In genomic region chrX:10095698-10096432, GRCh38 we compare ENCODE assay signal across 26 cellular contexts.
DNase-seq lines count a peak whose midpoint lies in the region; ATAC-seq and TF ChIP-seq lines count a peak whose summit lies in the region.
"Had no signal": no experiment of that assay in that cellular context is flagged by ENCODE, and none has a peak within 500 bp of the region (broad histone marks: within the 10 kb centered on the region; RNA-seq: fewer than 3 reads in every experiment).

No MANE protein-coding gene starts in this region.

- CTCF ChIA-PET in activated CD4-positive, alpha-beta T cell treated with anti-CD3 and anti-CD28 coated beads for 36 hours (lab: Charles Lee) = interaction anchor here (0.6 to 6.1 kb wide), 7 partner anchors 10 to 99 kb away, joined by 3 to 26 read pairs (median 4); no protein-coding TSS in a partner anchor
- CTCF ChIA-PET in activated B cell treated with CpG ODN at 0.5 μM for 24 hours (lab: Charles Lee) = interaction anchor here (1.3 to 2.0 kb wide), 3 partner anchors 15 to 24 kb away, joined by 3 to 7 read pairs (median 5); no protein-coding TSS in a partner anchor

- peaks cover 49% of the 10 kb centered on the region for H3K4me1 Mint-ChIP-seq in activated CD4-positive, alpha-beta T cell treated with anti-CD3 and anti-CD28 coated beads for 36 hours
- H3K4me1 Mint-ChIP-seq in activated B cell treated with CpG ODN at 0.5 μM for 24 hours (peaks cover 42% of the 10 kb centered on the region), endothelial cell (ENCODE audit: unreplicated experiment) (no peaks in the 10 kb centered on the region)
- H3K4me1 Mint-ChIP-seq: nephron had no signal

- H3K36me3 Mint-ChIP-seq in activated CD4-positive, alpha-beta T cell treated with anti-CD3 and anti-CD28 coated beads for 36 hours (ENCODE audit: low read depth) = peaks cover 14% of the 10 kb centered on the region
- H3K36me3 Mint-ChIP-seq in activated B cell treated with CpG ODN at 0.5 μM for 24 hours (ENCODE audit: low read depth) (peaks cover 53% of the 10 kb centered on the region), endothelial cell (ENCODE audit: low read depth, unreplicated experiment) (peaks cover 38% of the 10 kb centered on the region)

- no peak overlapping the region for H3K4me3 Mint-ChIP-seq in activated CD4-positive, alpha-beta T cell treated with anti-CD3 and anti-CD28 coated beads for 36 hours
- H3K4me3 Mint-ChIP-seq in activated B cell treated with CpG ODN at 0.5 μM for 24 hours (no peak overlapping the region), endothelial cell (ENCODE audit: unreplicated experiment) (peak overlapping the region; percentile 25)
- H3K4me3 Mint-ChIP-seq: nephron, type B pancreatic cell had no signal

- peaks cover 0 to 5% (median 0%) of the 10 kb centered on the region in 11 experiments; a peak in 2 of 22 replicates for H3K9me3 ChIP-seq in BLaER1 treated with 17β-estradiol and CSF1 and Interleukin-3, amounts not matched to agents 10 nM and 100 nM (replicated peaks in 1 of 11)
- H3K9me3 ChIP-seq in uterus = no peaks in the 10 kb centered on the region
- H3K9me3 ChIP-seq: BE2C, heart left ventricle, pancreas, SJCRH30 had no signal

- H3K4me1 ChIP-seq in BLaER1 treated with 17β-estradiol and CSF1 and Interleukin-3, amounts not matched to agents 10 nM and 100 nM = peaks cover 39 to 52% (median 48%) of the 10 kb centered on the region in 10 experiments
- H3K4me1 ChIP-seq in uterus = no peaks in the 10 kb centered on the region
- H3K4me1 ChIP-seq: BE2C, pancreas, SJCRH30 had no signal

- H3K27me3 ChIP-seq in BLaER1 treated with 17β-estradiol and CSF1 and Interleukin-3, amounts not matched to agents 10 nM and 100 nM = no peaks in the 10 kb centered on the region
- no peaks in the 10 kb centered on the region for H3K27me3 ChIP-seq in uterus
- H3K27me3 ChIP-seq: BE2C, heart left ventricle, pancreas, SJCRH30 had no signal

- POLR2A ChIA-PET in activated CD4-positive, alpha-beta T cell treated with anti-CD3 and anti-CD28 coated beads for 36 hours (lab: Charles Lee) = no interaction called here
- POLR2A ChIA-PET in activated B cell treated with CpG ODN at 0.5 μM for 24 hours (lab: Charles Lee) = interaction anchor here (0.9 to 8.8 kb wide), 3 partner anchors 12 to 80 kb away, joined by 3 to 229 read pairs (median 53); no protein-coding TSS in a partner anchor

- no peaks in the 10 kb centered on the region for H3K27me3 Mint-ChIP-seq in activated CD4-positive, alpha-beta T cell treated with anti-CD3 and anti-CD28 coated beads for 36 hours
- H3K27me3 Mint-ChIP-seq in activated B cell treated with CpG ODN at 0.5 μM for 24 hours (no peaks in the 10 kb centered on the region), endothelial cell (ENCODE audit: unreplicated experiment) (peaks cover 3% of the 10 kb centered on the region)
- H3K27me3 Mint-ChIP-seq: type B pancreatic cell had no signal

- no peak for TF ChIP-seq POLR2A in uterus (IDR thresholded peaks at IDR 0.05)

- peak overlapping the region in 6 of 11 experiments; percentile 4 to 86 (median 5); a peak in 5 of 22 replicates for H3K4me2 ChIP-seq in BLaER1 treated with 17β-estradiol and CSF1 and Interleukin-3, amounts not matched to agents 10 nM and 100 nM

- no peaks in the 10 kb centered on the region for H3K9me3 Mint-ChIP-seq in activated CD4-positive, alpha-beta T cell treated with anti-CD3 and anti-CD28 coated beads for 36 hours (ENCODE audit: low read depth)
- H3K9me3 Mint-ChIP-seq in activated B cell treated with CpG ODN at 0.5 μM for 24 hours (peaks cover 5% of the 10 kb centered on the region), endothelial cell (ENCODE audit: unreplicated experiment) (no peaks in the 10 kb centered on the region)

- TF ChIP-seq CTCF in activated B cell treated with CpG ODN at 0.5 μM for 24 hours (IDR thresholded peaks at IDR 0.05) (no peak), endothelial cell (IDR thresholded peaks at IDR 0.05; ENCODE audit: unreplicated experiment) (no peak), uterus (IDR thresholded peaks at IDR 0.05) (no peak)

- no peak overlapping the region for H3K9ac ChIP-seq in BLaER1 treated with 17β-estradiol and CSF1 and Interleukin-3, amounts not matched to agents 10 nM and 100 nM

- H3K4me3 ChIP-seq in BLaER1 treated with 17β-estradiol and CSF1 and Interleukin-3, amounts not matched to agents 10 nM and 100 nM = no peak overlapping the region
- no peak overlapping the region for H3K4me3 ChIP-seq in uterus
- H3K4me3 ChIP-seq: heart left ventricle, pancreas, SJCRH30 had no signal

- H3K27ac ChIP-seq in BLaER1 treated with 17β-estradiol and CSF1 and Interleukin-3, amounts not matched to agents 10 nM and 100 nM = no peak overlapping the region
- H3K27ac ChIP-seq in uterus = no peak overlapping the region
- H3K27ac ChIP-seq: epithelial cell of prostate, heart left ventricle, pancreas, SJCRH30, VCaP had no signal

- peak; percentile 33 for DNase-seq in activated CD4-positive, alpha-beta T cell treated with anti-CD3 and anti-CD28 coated beads for 36 hours
- DNase-seq in activated CD4-positive, alpha-beta T cell treated with anti-CD3 and anti-CD28 coated beads for 1 hour = no peak
- no peak for DNase-seq in activated B cell treated with CpG ODN at 0.5 μM for 24 hours
- DNase-seq in endothelial cell (ENCODE audit: low spot score) = no peak
- no peak for DNase-seq in GOT3 (lab: John Stamatoyannopoulos, UW)
- DNase-seq in uterus = no peak
- DNase-seq: activated gamma-delta T cell; BE2C; heart left ventricle; MM.1S; NCI-H1436; NCI-H2107; NK-92 treated with Interleukin-12 subunit alpha and Interleukin-12 subunit beta, amount 100 ng/mL, for 24 hours; pancreas; right cardiac atrium; SJCRH30; stimulated activated CD4-positive, alpha-beta T cell treated with anti-CD3 and anti-CD28 coated beads, Interleukin-4, amount 100 ng/mL, for 24 hours had no signal

- peak; percentile 68 for ATAC-seq in activated CD4-positive, alpha-beta T cell treated with anti-CD3 and anti-CD28 coated beads for 36 hours
- no peak for ATAC-seq in activated B cell treated with CpG ODN at 0.5 μM for 24 hours (ENCODE audit: low read depth)
- ATAC-seq in GM18511 (IDR thresholded peaks at IDR 0.05; ENCODE audit: unreplicated experiment) = no peak
- ATAC-seq: HCT116, heart left ventricle, left lobe of liver, Panc1, pancreas, right cardiac atrium had no signal

- H4K20me1 ChIP-seq in BLaER1 treated with 17β-estradiol and CSF1 and Interleukin-3, amounts not matched to agents 10 nM and 100 nM = no peaks in the 10 kb centered on the region

- H3K27ac Mint-ChIP-seq in activated CD4-positive, alpha-beta T cell treated with anti-CD3 and anti-CD28 coated beads for 36 hours = peak overlapping the region; percentile 67
- H3K27ac Mint-ChIP-seq in activated B cell treated with CpG ODN at 0.5 μM for 24 hours (peak overlapping the region; percentile 53), endothelial cell (ENCODE audit: unreplicated experiment) (no peak overlapping the region)
- H3K27ac Mint-ChIP-seq: nephron, type B pancreatic cell had no signal

- intact Hi-C loops in activated CD4-positive, alpha-beta T cell treated with anti-CD3 and anti-CD28 coated beads for 36 hours (cut with DNase I, micrococcal nuclease) = loop anchor here (5.0 to 10.0 kb wide), 4 partner anchors 79 to 1016 kb away; partner anchors contain the start of gene HCCS (in 1 of the 2)
- intact Hi-C loops in activated B cell treated with CpG ODN at 0.5 μM for 24 hours (cut with micrococcal nuclease) (no loop called here), uterus (cut with DNase I; ENCODE audit: low total_unique reads) (no loop called here)

- H3K36me3 ChIP-seq in BLaER1 treated with 17β-estradiol and CSF1 and Interleukin-3, amounts not matched to agents 10 nM and 100 nM = peaks cover 4 to 53% (median 25%) of the 10 kb centered on the region in 11 experiments; a peak in 19 of 22 replicates
- H3K36me3 ChIP-seq in uterus = no peaks in the 10 kb centered on the region
- H3K36me3 ChIP-seq: BE2C, pancreas, SJCRH30 had no signal

Comparison
In these comparisons a context has a peak if more than half of its experiments do, and no peak if none do; other contexts are left out.
1. intact Hi-C loops: an anchor here in activated CD4-positive, alpha-beta T cell treated with anti-CD3 and anti-CD28 coated beads for 36 hours (5.0 to 10.0 kb wide); none called in activated B cell treated with CpG ODN at 0.5 μM for 24 hours and uterus.